8 cellular contexts compared by ENCODE assay signal in genomic region chr7:121107923-121108498, GRCh38.
A peak's percentile ranks its signal among the peaks of the same experiment; 100 is the strongest.
DNase-seq lines count a peak whose midpoint lies in the region; ATAC-seq lines count a peak whose summit lies in the region.

No MANE protein-coding gene starts in this region.

- intact Hi-C loops in right cardiac atrium (cut with DNase I), result loop anchor here in 2 of 4 donors (5.0 to 10.0 kb wide), 2 partner anchors 121 to 303 kb away; partner anchors contain the start of gene CPED1 (in 1 of the 2)

- WGBS in right cardiac atrium, result 33% methylated on average over 1 of the region's 1 CpG

- H3K4me1 ChIP-seq in right cardiac atrium (ENCODE audit: control insufficient read depth, insufficient read depth, low read length), result peaks cover 1% of the 10 kb centered on the region

- ATAC-seq in GM19372 (IDR thresholded peaks at IDR 0.05; ENCODE audit: low read depth, unreplicated experiment), result peak; percentile 92
- peak; percentile 85 for ATAC-seq in HG03196 (IDR thresholded peaks at IDR 0.05; ENCODE audit: unreplicated experiment)
- ATAC-seq in right cardiac atrium, result peak; percentile 80 to 81
- ATAC-seq in stimulated activated effector memory CD8-positive, alpha-beta T cell treated with anti-CD3 and anti-CD28 coated beads, Interleukin-12 subunit alpha, Interleukin-12 subunit beta, amount 100 ng/mL, for 72 hours, result peak; percentile 71

- no peaks in the 10 kb centered on the region for H3K4me1 Mint-ChIP-seq in stimulated activated effector memory CD8-positive, alpha-beta T cell treated with anti-CD3 and anti-CD28 coated beads, Interleukin-12 subunit alpha, Interleukin-12 subunit beta, amount 100 ng/mL, for 72 hours
- H3K4me1 Mint-ChIP-seq in T-helper 2 cell treated with Interferon-gamma antibody and Interleukin-4, amounts not matched to agents 5 μg/mL and 100 μg/mL, for 36 hours (ENCODE audit: low read depth), result no peaks in the 10 kb centered on the region

- no peaks in the 10 kb centered on the region for H3K27me3 ChIP-seq in right cardiac atrium (ENCODE audit: control insufficient read depth, insufficient read depth)

- DNase-seq in DMS53 treated with DMSO at 0.1 percent for 48 hours (lab: John Stamatoyannopoulos, UW; ENCODE audit: unreplicated experiment) (peak; percentile 85), NCI-H2227 (lab: John Stamatoyannopoulos, UW; ENCODE audit: unreplicated experiment) (peak; percentile 79), amniotic stem cell (lab: John Stamatoyannopoulos, UW) (peak; percentile 44), right cardiac atrium (no peak)
- DNase-seq in stimulated activated effector memory CD8-positive, alpha-beta T cell treated with anti-CD3 and anti-CD28 coated beads, Interleukin-12 subunit alpha, Interleukin-12 subunit beta, amount 100 ng/mL, for 72 hours (ENCODE audit: low spot score in 2 of 2), result no peak
- DNase-seq in T-helper 2 cell treated with Interferon-gamma antibody and Interleukin-4, amounts not matched to agents 5 μg/mL and 100 μg/mL, for 36 hours (ENCODE audit: low spot score), result no peak

- no peak overlapping the region for H3K4me3 ChIP-seq in right cardiac atrium (ENCODE audit: low read length)

- no peak overlapping the region for H3K27ac ChIP-seq in right cardiac atrium (ENCODE audit: low read length)

- H3K9me3 Mint-ChIP-seq in stimulated activated effector memory CD8-positive, alpha-beta T cell treated with anti-CD3 and anti-CD28 coated beads, Interleukin-12 subunit alpha, Interleukin-12 subunit beta, amount 100 ng/mL, for 72 hours, result no peaks in the 10 kb centered on the region
- H3K9me3 Mint-ChIP-seq in T-helper 2 cell treated with Interferon-gamma antibody and Interleukin-4, amounts not matched to agents 5 μg/mL and 100 μg/mL, for 36 hours, result no peaks in the 10 kb centered on the region

- H3K27ac Mint-ChIP-seq in stimulated activated effector memory CD8-positive, alpha-beta T cell treated with anti-CD3 and anti-CD28 coated beads, Interleukin-12 subunit alpha, Interleukin-12 subunit beta, amount 100 ng/mL, for 72 hours, result no peak overlapping the region
- H3K27ac Mint-ChIP-seq in T-helper 2 cell treated with Interferon-gamma antibody and Interleukin-4, amounts not matched to agents 5 μg/mL and 100 μg/mL, for 36 hours, result no peak overlapping the region

- no peak overlapping the region for H3K4me3 Mint-ChIP-seq in stimulated activated effector memory CD8-positive, alpha-beta T cell treated with anti-CD3 and anti-CD28 coated beads, Interleukin-12 subunit alpha, Interleukin-12 subunit beta, amount 100 ng/mL, for 72 hours
- H3K4me3 Mint-ChIP-seq in T-helper 2 cell treated with Interferon-gamma antibody and Interleukin-4, amounts not matched to agents 5 μg/mL and 100 μg/mL, for 36 hours, result no peak overlapping the region

- peaks cover 19% of the 10 kb centered on the region for H3K27me3 Mint-ChIP-seq in T-helper 2 cell treated with Interferon-gamma antibody and Interleukin-4, amounts not matched to agents 5 μg/mL and 100 μg/mL, for 36 hours (ENCODE audit: low read depth)

- no peaks in the 10 kb centered on the region for H3K9me3 ChIP-seq in right cardiac atrium (ENCODE audit: control insufficient read depth, low read length)

- no peaks in the 10 kb centered on the region for H3K36me3 Mint-ChIP-seq in stimulated activated effector memory CD8-positive, alpha-beta T cell treated with anti-CD3 and anti-CD28 coated beads, Interleukin-12 subunit alpha, Interleukin-12 subunit beta, amount 100 ng/mL, for 72 hours
- H3K36me3 Mint-ChIP-seq in T-helper 2 cell treated with Interferon-gamma antibody and Interleukin-4, amounts not matched to agents 5 μg/mL and 100 μg/mL, for 36 hours (ENCODE audit: low read depth), result no peaks in the 10 kb centered on the region

Comparison
In these comparisons a context has a peak if more than half of its experiments do, and no peak if none do; other contexts are left out.
1. DNase-seq: peak in DMS53 treated with DMSO at 0.1 percent for 48 hours (single experiment), NCI-H2227 (single experiment) and amniotic stem cell (single experiment); none in right cardiac atrium (0 of 3), stimulated activated effector memory CD8-positive, alpha-beta T cell treated with anti-CD3 and anti-CD28 coated beads, Interleukin-12 subunit alpha, Interleukin-12 subunit beta, amount 100 ng/mL, for 72 hours (0 of 2) and T-helper 2 cell treated with Interferon-gamma antibody and Interleukin-4, amounts not matched to agents 5 μg/mL and 100 μg/mL, for 36 hours (single experiment).
2. Peak in every context shown above with its lines, with median percentiles within 50 percentile points of each other: ATAC-seq.